ENCODE assay signal across 11 cellular contexts in the genomic region with DNA sequence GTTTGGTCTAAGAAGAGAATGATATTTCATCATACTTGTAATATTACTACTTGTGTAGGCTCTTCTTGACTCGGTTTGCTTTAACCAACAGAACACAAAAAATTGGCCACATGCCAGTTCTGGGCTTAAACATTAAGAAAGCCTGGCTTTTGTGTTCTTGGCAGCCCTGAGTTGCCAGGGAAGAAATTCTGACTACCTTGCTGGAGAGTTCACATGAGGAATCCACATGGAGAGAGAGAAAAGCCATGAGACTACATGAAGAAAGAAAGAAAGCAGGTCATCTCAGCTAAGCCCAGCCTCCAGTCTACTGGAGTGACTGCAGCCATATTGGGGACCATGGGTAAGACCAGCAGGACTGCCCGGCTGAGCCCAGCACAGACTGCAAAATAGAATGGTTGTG.
A peak's percentile ranks its signal among the peaks of the same experiment; 100 is the strongest.
DNase-seq lines count a peak whose midpoint lies in the region; ATAC-seq and TF ChIP-seq lines count a peak whose summit lies in the region.
"Had no signal": no experiment of that assay in that cellular context is flagged by ENCODE, and none has a peak within 500 bp of the region (broad histone marks: within the 10 kb centered on the region; RNA-seq: fewer than 3 reads in every experiment).

No MANE protein-coding gene starts in this region.

- DNase-seq in NCI-H1105 (lab: John Stamatoyannopoulos, UW) (peak; percentile 1), NCI-H1105 treated with DMSO at 0.1 percent for 48 hours (lab: John Stamatoyannopoulos, UW) (no peak), SK-N-MC (ENCODE audit: low read depth, low spot score) (peak; percentile 65), fibroblast of peridontal ligament (ENCODE audit: extremely low read depth) (peak; percentile 50), retinal pigment epithelial cell (ENCODE audit: low read depth) (peak; percentile 87), germinal center (ENCODE audit: low spot score) (no peak), HEK293T (ENCODE audit: extremely low spot score) (no peak)
- DNase-seq: activated gamma-delta T cell; NCI-H1048; stimulated activated naive B cell treated with anti-CD40 and anti-IgM and Interleukin-4, amounts not matched to agents 10 μg/mL and 1 μg/mL and 100 μg/mL, for 72 hours had no signal

- no peaks in the 10 kb centered on the region for H3K9me3 ChIP-seq in SK-N-MC (ENCODE audit: low read depth, low read length)

- CTCF ChIA-PET in HEK293T (lab: Yijun Ruan, JAX): no interaction called here

- ATAC-seq in GM18505 (IDR thresholded peaks at IDR 0.05; ENCODE audit: unreplicated experiment): no peak
- ATAC-seq: stimulated activated naive B cell treated with anti-CD40 and anti-IgM and Interleukin-4, amounts not matched to agents 10 μg/mL and 1 μg/mL and 100 μg/mL, for 72 hours had no signal

- no peak overlapping the region for H3K9ac ChIP-seq in SK-N-MC (ENCODE audit: insufficient read length)

- H3K36me3 ChIP-seq in SK-N-MC (ENCODE audit: insufficient read depth, low read length): no peaks in the 10 kb centered on the region

- no peak for TF ChIP-seq POLR2A in GM18505 (IDR thresholded peaks at IDR 0.05; ENCODE audit: borderline replicate concordance, extremely low read depth, insufficient read depth, insufficient read length)

- H3K27ac ChIP-seq in SK-N-MC: no peak overlapping the region

- no peak for TF ChIP-seq CTCF in retinal pigment epithelial cell (conservative IDR thresholded peaks at IDR 0.05; ENCODE audit: low read depth, low read length)

- H3K4me3 ChIP-seq in SK-N-MC (no peak overlapping the region), retinal pigment epithelial cell (ENCODE audit: low read length) (no peak overlapping the region)

- POLR2A ChIA-PET in HEK293T (lab: Yijun Ruan, JAX): no interaction called here

TF ChIP-seq in HEK293T, 16 proteins besides CTCF, POLR2A, EP300 and RAD21:
- TF ChIP-seq ZNF384 (IDR thresholded peaks at IDR 0.05): no peak
- no peak for TF ChIP-seq BHLHE40 (IDR thresholded peaks at IDR 0.05; ENCODE audit: borderline replicate concordance)
- no peak for TF ChIP-seq FOXA1 (IDR thresholded peaks at IDR 0.05)
- TF ChIP-seq L3MBTL2 (conservative IDR thresholded peaks at IDR 0.05): no peak

Comparison
In these comparisons a context has a peak if more than half of its experiments do, and no peak if none do; other contexts are left out.
1. DNase-seq: peak in NCI-H1105 (single experiment), SK-N-MC (single experiment), fibroblast of peridontal ligament (single experiment) and retinal pigment epithelial cell (single experiment); none in NCI-H1105 treated with DMSO at 0.1 percent for 48 hours (single experiment), germinal center (single experiment) and HEK293T (single experiment).